ENCODE assay signal across 11 cellular contexts in genomic region chr2:151840216-151840691, GRCh38. TPM values are rescaled to one million over a fixed set of nuclear protein-coding genes. Genes with fewer than 3 reads are reported as not detected.
A peak's percentile ranks its signal among the peaks of the same experiment; 100 is the strongest.
DNase-seq lines count a peak whose midpoint lies in the region; ATAC-seq and TF ChIP-seq lines count a peak whose summit lies in the region.
"Had no signal": no experiment of that assay in that cellular context is flagged by ENCODE, and none has a peak within 500 bp of the region (broad histone marks: within the 10 kb centered on the region; RNA-seq: fewer than 3 reads in every experiment).

No MANE protein-coding gene starts in this region.

- no peaks in the 10 kb centered on the region for H3K27me3 ChIP-seq in spleen (replicated peaks in 1 of 7)
- H3K27me3 ChIP-seq: upper lobe of left lung had no signal

- H3K27ac ChIP-seq in spleen: peak overlapping the region in 3 of 8 donors; percentile 19 to 44 (median 26)
- H3K27ac ChIP-seq: upper lobe of left lung had no signal

- ATAC-seq in GM18517 (IDR thresholded peaks at IDR 0.05; ENCODE audit: unreplicated experiment) (peak; percentile 99), GM21447 (IDR thresholded peaks at IDR 0.05; ENCODE audit: unreplicated experiment) (peak; percentile 98), HG03196 (IDR thresholded peaks at IDR 0.05; ENCODE audit: unreplicated experiment) (peak; percentile 98)

- H3K4me3 ChIP-seq in spleen: no peak overlapping the region
- H3K4me3 ChIP-seq: upper lobe of left lung had no signal

- TF ChIP-seq CTCF in endothelial cell (IDR thresholded peaks at IDR 0.05; ENCODE audit: unreplicated experiment) (no peak), spleen (IDR thresholded peaks at IDR 0.05 in 8 of 11, conservative IDR thresholded peaks at IDR 0.05 in 3 of 11) (no peak)

- peaks cover 0 to 8% (median 0%) of the 10 kb centered on the region in 6 donors for H3K4me1 ChIP-seq in spleen

- H3K4me1 Mint-ChIP-seq in dendritic cell treated with granulocyte-macrophage colony-stimulating factor and Interleukin-4, amounts not matched to agents 40 ng/mL and 50 ng/mL, for 4 days (ENCODE audit: low read depth): peaks cover 37% of the 10 kb centered on the region
- H3K4me1 Mint-ChIP-seq in endothelial cell (ENCODE audit: unreplicated experiment): peaks cover 24% of the 10 kb centered on the region

- H3K4me3 Mint-ChIP-seq in dendritic cell treated with granulocyte-macrophage colony-stimulating factor and Interleukin-4, amounts not matched to agents 40 ng/mL and 50 ng/mL, for 4 days: no peak overlapping the region
- no peak overlapping the region for H3K4me3 Mint-ChIP-seq in endothelial cell (ENCODE audit: unreplicated experiment)

- no peaks in the 10 kb centered on the region for H3K36me3 Mint-ChIP-seq in dendritic cell treated with granulocyte-macrophage colony-stimulating factor and Interleukin-4, amounts not matched to agents 40 ng/mL and 50 ng/mL, for 4 days (ENCODE audit: low read depth)
- H3K36me3 Mint-ChIP-seq in endothelial cell (ENCODE audit: low read depth, unreplicated experiment): no peaks in the 10 kb centered on the region

- H3K27ac Mint-ChIP-seq in dendritic cell treated with granulocyte-macrophage colony-stimulating factor and Interleukin-4, amounts not matched to agents 40 ng/mL and 50 ng/mL, for 4 days: peak overlapping the region; percentile 67
- H3K27ac Mint-ChIP-seq in endothelial cell (ENCODE audit: unreplicated experiment): no peak overlapping the region

- no peaks in the 10 kb centered on the region for H3K27me3 Mint-ChIP-seq in dendritic cell treated with granulocyte-macrophage colony-stimulating factor and Interleukin-4, amounts not matched to agents 40 ng/mL and 50 ng/mL, for 4 days
- H3K27me3 Mint-ChIP-seq in endothelial cell (ENCODE audit: unreplicated experiment): no peaks in the 10 kb centered on the region

- no peak for TF ChIP-seq POLR2A in spleen (IDR thresholded peaks at IDR 0.05)

- WGBS in spleen, 5 donors: 55 to 69% (median 62%) methylated on average over 2 of the region's 2 CpGs

- no peak for DNase-seq in endothelial cell (ENCODE audit: low spot score)
- DNase-seq in DMS 273 (lab: John Stamatoyannopoulos, UW; ENCODE audit: unreplicated experiment): no peak
- no peak for DNase-seq in NCI-H1694 (lab: John Stamatoyannopoulos, UW)
- no peak for DNase-seq in spleen
- DNase-seq: KG1, SHP77 treated with DMSO at 0.1 percent for 48 hours had no signal

- intact Hi-C loops in dendritic cell treated with granulocyte-macrophage colony-stimulating factor and Interleukin-4, amounts not matched to agents 40 ng/mL and 50 ng/mL, for 4 days (cut with micrococcal nuclease): loop anchor here (5.0 kb wide), 1 partner anchor 42 kb away; no protein-coding TSS in a partner anchor
- intact Hi-C loops in spleen (cut with DNase I; ENCODE audit: low total_unique reads): no loop called here

- no peaks in the 10 kb centered on the region for H3K9me3 ChIP-seq in spleen
- H3K9me3 ChIP-seq: upper lobe of left lung had no signal

- no peaks in the 10 kb centered on the region for H3K36me3 ChIP-seq in spleen
- H3K36me3 ChIP-seq: upper lobe of left lung had no signal

- H3K9me3 Mint-ChIP-seq in dendritic cell treated with granulocyte-macrophage colony-stimulating factor and Interleukin-4, amounts not matched to agents 40 ng/mL and 50 ng/mL, for 4 days: no peaks in the 10 kb centered on the region
- H3K9me3 Mint-ChIP-seq in endothelial cell (ENCODE audit: unreplicated experiment): no peaks in the 10 kb centered on the region

RNA-seq across cellular contexts. Expression of gene ARL5A, which starts 12.0 kb away (rescaled TPM):
- total RNA-seq in endothelial cell (ENCODE audit: unreplicated experiment) (42.2 TPM), spleen (10 to 100 TPM; 38.6 to 89.9 (median 50.5) TPM)
- 10 to 100 TPM in 2 of 3 donors, 1 to 10 TPM in 1; 9.5 to 14.7 (median 13.6) TPM for polyA plus RNA-seq in spleen
